9 cellular contexts compared by ENCODE assay signal in the genomic region with DNA sequence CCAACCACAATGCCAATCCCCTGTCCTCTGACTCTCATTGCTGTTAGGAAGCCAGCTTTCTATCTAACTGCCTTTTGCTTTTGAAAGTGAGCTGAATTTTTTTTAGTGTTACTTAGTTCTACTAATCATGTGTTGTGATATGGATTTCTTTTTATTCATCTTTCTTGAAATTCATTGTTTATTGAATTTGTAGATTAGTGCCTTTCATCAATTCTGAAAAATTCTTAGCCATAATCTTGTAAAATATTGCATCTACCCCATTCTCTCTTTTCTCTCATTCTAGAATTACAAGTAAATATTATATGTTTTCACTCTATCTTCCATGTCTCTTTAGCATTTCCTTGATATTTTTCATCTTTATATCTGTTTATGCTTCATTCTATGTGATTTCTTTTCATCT.
"Had no signal": no experiment of that assay in that cellular context is flagged by ENCODE, and none has a peak within 500 bp of the region (broad histone marks: within the 10 kb centered on the region; RNA-seq: fewer than 3 reads in every experiment).

No MANE protein-coding gene starts in this region.

- H2AFZ ChIP-seq: GM23248, GM23338 had no signal

- H3K4me1 Mint-ChIP-seq: GM23338 had no signal

- H3K4me2 ChIP-seq: GM23338 had no signal

- ATAC-seq: GM23338, HCT116 had no signal

- H3K4me3 ChIP-seq: GM23248, GM23338, HAP-1 had no signal

- H3K9ac ChIP-seq: GM23248 had no signal

- H3K4me3 Mint-ChIP-seq: GM23338, H9, HFFc6 had no signal

- H3K9me3 ChIP-seq: HAP-1 had no signal

- DNase-seq: GM23248, GOT3, H7, H9, HCEC 1CT, HFFc6 had no signal

- H3K27ac ChIP-seq: GM23248 had no signal

- H3K36me3 ChIP-seq: HAP-1 had no signal

- H3K27ac Mint-ChIP-seq: GM23338, H9, HFFc6 had no signal
